25 cellular contexts compared by ENCODE assay signal in the genomic region with DNA sequence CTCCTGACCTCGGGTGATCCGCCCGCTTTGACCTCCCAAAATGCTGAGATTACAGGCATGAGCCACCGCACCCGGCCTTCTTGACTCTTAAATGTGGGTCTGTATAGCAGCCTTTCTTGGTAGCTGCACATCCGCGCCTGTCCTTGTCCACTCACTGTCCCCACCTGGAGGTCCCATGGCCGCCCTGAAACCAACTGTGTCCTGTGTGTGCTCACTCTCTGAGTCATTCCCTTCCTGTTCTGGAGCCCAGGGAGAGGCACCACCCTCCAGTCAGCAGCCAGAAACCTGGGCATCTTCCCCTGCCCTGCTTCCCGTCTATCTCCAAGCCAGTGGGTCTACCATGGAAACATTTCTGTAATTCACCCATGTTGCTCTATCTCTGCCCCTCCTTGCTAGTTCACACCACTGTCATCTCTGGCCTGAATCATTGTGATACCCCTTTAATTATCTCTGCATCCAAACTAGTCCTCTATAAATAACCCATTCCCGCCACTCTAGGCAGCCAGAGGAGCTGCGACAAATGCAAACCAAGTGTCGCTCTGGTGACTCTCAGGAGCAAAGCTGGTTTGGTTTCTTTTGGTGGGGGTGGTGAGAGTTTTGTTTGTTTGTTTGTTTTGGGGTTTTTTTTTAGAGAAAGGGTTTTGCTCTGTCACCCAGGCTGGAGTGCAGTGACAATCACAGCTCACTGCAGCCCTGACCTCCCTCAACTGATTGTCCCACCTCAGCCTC. TPM values are rescaled to one million over a fixed set of nuclear protein-coding genes. Genes with fewer than 3 reads are reported as not detected.
DNase-seq lines count a peak whose midpoint lies in the region; ATAC-seq and TF ChIP-seq lines count a peak whose summit lies in the region.
"Had no signal": no experiment of that assay in that cellular context is flagged by ENCODE, and none has a peak within 500 bp of the region (broad histone marks: within the 10 kb centered on the region; RNA-seq: fewer than 3 reads in every experiment).

No MANE protein-coding gene starts in this region.

- H3K27ac ChIP-seq in RWPE2 (ENCODE audit: poor library complexity, severe bottlenecking): no peak overlapping the region
- H3K27ac ChIP-seq in GM23338 (ENCODE audit: low read depth): no peak overlapping the region
- H3K27ac ChIP-seq: gastrocnemius medialis, lower lobe of right lung, neural progenitor cell had no signal

- H3K9me3 Mint-ChIP-seq in activated naive CD8-positive, alpha-beta T cell treated with anti-CD3 and anti-CD28 coated beads, Interleukin-2, amount 50 U/mL, for 24 hours: peaks cover 27% of the 10 kb centered on the region
- peaks cover 27% of the 10 kb centered on the region for H3K9me3 Mint-ChIP-seq in activated naive CD8-positive, alpha-beta T cell treated with anti-CD3 and anti-CD28 coated beads for 36 hours
- peaks cover 15% of the 10 kb centered on the region for H3K9me3 Mint-ChIP-seq in type B pancreatic cell
- H3K9me3 Mint-ChIP-seq in GM23338: peaks cover 17% of the 10 kb centered on the region
- H3K9me3 Mint-ChIP-seq: effector memory CD8-positive, alpha-beta T cell had no signal

- H3K36me3 ChIP-seq in RWPE2 (ENCODE audit: low read depth) (no peaks in the 10 kb centered on the region), GM23338 (ENCODE audit: insufficient read depth) (no peaks in the 10 kb centered on the region; the same call in 1 of the 2 replicates)
- H3K36me3 ChIP-seq: gastrocnemius medialis, lower lobe of right lung, neural progenitor cell had no signal

- no peaks in the 10 kb centered on the region for H3K79me2 ChIP-seq in GM23338 (replicated peaks; ENCODE audit: insufficient read depth)

- peak overlapping the region; percentile 33 for H3K27ac Mint-ChIP-seq in activated naive CD8-positive, alpha-beta T cell treated with anti-CD3 and anti-CD28 coated beads, Interleukin-2, amount 50 U/mL, for 24 hours
- H3K27ac Mint-ChIP-seq in activated naive CD8-positive, alpha-beta T cell treated with anti-CD3 and anti-CD28 coated beads for 36 hours: no peak overlapping the region
- peak overlapping the region; percentile 90 for H3K27ac Mint-ChIP-seq in type B pancreatic cell
- H3K27ac Mint-ChIP-seq in GM23338: no peak overlapping the region
- H3K27ac Mint-ChIP-seq: CD8-positive, alpha-beta T cell; H9; neural progenitor cell; T-helper 2 cell treated with Interferon-gamma antibody and Interleukin-4, amounts not matched to agents 5 μg/mL and 100 μg/mL, for 36 hours had no signal

- H4K20me1 ChIP-seq in GM23338 (replicated peaks; ENCODE audit: insufficient read depth): no peaks in the 10 kb centered on the region

- H3K4me1 Mint-ChIP-seq in activated naive CD8-positive, alpha-beta T cell treated with anti-CD3 and anti-CD28 coated beads, Interleukin-2, amount 50 U/mL, for 24 hours: peaks cover 3% of the 10 kb centered on the region
- H3K4me1 Mint-ChIP-seq in activated naive CD8-positive, alpha-beta T cell treated with anti-CD3 and anti-CD28 coated beads for 36 hours: peaks cover 11% of the 10 kb centered on the region
- H3K4me1 Mint-ChIP-seq in type B pancreatic cell (ENCODE audit: unreplicated experiment): peaks cover 7% of the 10 kb centered on the region
- peaks cover 9% of the 10 kb centered on the region for H3K4me1 Mint-ChIP-seq in GM23338
- H3K4me1 Mint-ChIP-seq: neural progenitor cell had no signal

- TF ChIP-seq CTCF in RWPE2 (IDR thresholded peaks at IDR 0.05; ENCODE audit: poor library complexity, severe bottlenecking): no peak
- TF ChIP-seq CTCF in type B pancreatic cell (conservative IDR thresholded peaks at IDR 0.05): no peak
- no peak for TF ChIP-seq CTCF in GM23338 (conservative IDR thresholded peaks at IDR 0.05; ENCODE audit: low read depth in 2 of 2)

- H3K9me3 ChIP-seq in RWPE2 (ENCODE audit: severe bottlenecking): peaks cover 8% of the 10 kb centered on the region
- H3K9me3 ChIP-seq: gastrocnemius medialis had no signal

- no peaks in the 10 kb centered on the region for H3F3A ChIP-seq in GM23338 (replicated peaks; ENCODE audit: low read depth)

- H3K4me3 ChIP-seq in RWPE2 (ENCODE audit: severe bottlenecking): no peak overlapping the region
- H3K4me3 ChIP-seq in GM23338: no peak overlapping the region
- H3K4me3 ChIP-seq: lower lobe of right lung, neural progenitor cell had no signal

- H3K4me1 ChIP-seq in RWPE2 (ENCODE audit: insufficient read depth, poor library complexity, severe bottlenecking) (no peaks in the 10 kb centered on the region), GM23338 (ENCODE audit: insufficient read depth) (0 out of 2 replicates have a peak, but pooled peaks cover 10% of the 10 kb centered on the region)

- no peak overlapping the region for H3K4me2 ChIP-seq in GM23338
- H3K4me2 ChIP-seq: neural progenitor cell had no signal

- no peaks in the 10 kb centered on the region for H3K27me3 ChIP-seq in RWPE2 (ENCODE audit: insufficient read depth, poor library complexity, severe bottlenecking)
- H3K27me3 ChIP-seq in GM23338 (ENCODE audit: insufficient read depth): no peaks in the 10 kb centered on the region
- H3K27me3 ChIP-seq: gastrocnemius medialis, neural progenitor cell, tibial artery had no signal

- H3K9me2 ChIP-seq in GM23338 (ENCODE audit: insufficient read depth): no peaks in the 10 kb centered on the region

- no peak for ATAC-seq in activated naive CD8-positive, alpha-beta T cell treated with anti-CD3 and anti-CD28 coated beads, Interleukin-2, amount 50 U/mL, for 24 hours
- ATAC-seq in RWPE2 (ENCODE audit: low read depth) (0 out of 3 replicates have a peak, but pooled peaks have one; percentile 26), HG02642 (IDR thresholded peaks at IDR 0.05; ENCODE audit: poor library complexity, unreplicated experiment) (no peak), GM23338 (no peak), GM21390 (IDR thresholded peaks at IDR 0.05; ENCODE audit: unreplicated experiment) (no peak)
- ATAC-seq: CD8-positive, alpha-beta T cell; effector memory CD8-positive, alpha-beta T cell; gastrocnemius medialis; lower lobe of right lung had no signal

- no peak overlapping the region for H3K4me3 Mint-ChIP-seq in activated naive CD8-positive, alpha-beta T cell treated with anti-CD3 and anti-CD28 coated beads, Interleukin-2, amount 50 U/mL, for 24 hours
- no peak overlapping the region for H3K4me3 Mint-ChIP-seq in activated naive CD8-positive, alpha-beta T cell treated with anti-CD3 and anti-CD28 coated beads for 36 hours
- no peak overlapping the region for H3K4me3 Mint-ChIP-seq in type B pancreatic cell
- H3K4me3 Mint-ChIP-seq in GM23338: no peak overlapping the region
- H3K4me3 Mint-ChIP-seq: CD8-positive, alpha-beta T cell; effector memory CD8-positive, alpha-beta T cell; neural progenitor cell; T-helper 2 cell treated with Interferon-gamma antibody and Interleukin-4, amounts not matched to agents 5 μg/mL and 100 μg/mL, for 36 hours had no signal

- H2AFZ ChIP-seq in GM23338: no peak overlapping the region
- H2AFZ ChIP-seq: neural progenitor cell had no signal

- H3K36me3 Mint-ChIP-seq in activated naive CD8-positive, alpha-beta T cell treated with anti-CD3 and anti-CD28 coated beads, Interleukin-2, amount 50 U/mL, for 24 hours (ENCODE audit: low read depth): no peaks in the 10 kb centered on the region
- H3K36me3 Mint-ChIP-seq in activated naive CD8-positive, alpha-beta T cell treated with anti-CD3 and anti-CD28 coated beads for 36 hours: peaks cover 17% of the 10 kb centered on the region
- peaks cover 9% of the 10 kb centered on the region for H3K36me3 Mint-ChIP-seq in type B pancreatic cell
- H3K36me3 Mint-ChIP-seq in GM23338 (ENCODE audit: low read depth): peaks cover 4% of the 10 kb centered on the region; the same call in 2 of the 3 replicates
- H3K36me3 Mint-ChIP-seq: CD8-positive, alpha-beta T cell had no signal

- peaks cover 7% of the 10 kb centered on the region for H3K27me3 Mint-ChIP-seq in activated naive CD8-positive, alpha-beta T cell treated with anti-CD3 and anti-CD28 coated beads, Interleukin-2, amount 50 U/mL, for 24 hours
- H3K27me3 Mint-ChIP-seq in activated naive CD8-positive, alpha-beta T cell treated with anti-CD3 and anti-CD28 coated beads for 36 hours: peaks cover 14% of the 10 kb centered on the region
- H3K27me3 Mint-ChIP-seq in type B pancreatic cell (no peaks in the 10 kb centered on the region), GM23338 (ENCODE audit: insufficient read depth, low read depth, poor library complexity) (peaks cover 4% of the 10 kb centered on the region)

- no peak for DNase-seq in activated naive CD8-positive, alpha-beta T cell treated with anti-CD3 and anti-CD28 coated beads, Interleukin-2, amount 50 U/mL, for 24 hours
- no peak for DNase-seq in activated naive CD8-positive, alpha-beta T cell treated with anti-CD3 and anti-CD28 coated beads for 36 hours
- DNase-seq in RWPE2 (ENCODE audit: low spot score) (no peak), kidney tubule cell (ENCODE audit: low spot score) (peak; percentile 45), type B pancreatic cell (ENCODE audit: extremely low spot score, unreplicated experiment) (no peak), GM23338 (ENCODE audit: low spot score) (no peak)
- DNase-seq: ACHN; activated CD4-positive, alpha-beta T cell treated with anti-CD3 and anti-CD28 coated beads for 1 hour; activated CD8-positive, alpha-beta memory T cell treated with anti-CD3 and anti-CD28 coated beads, Interleukin-2, amount 50 U/mL, for 4 hours; activated naive CD4-positive, alpha-beta T cell treated with anti-CD3 and anti-CD28 coated beads, Interleukin-2, amount 50 U/mL, for 16 hours; CD8-positive, alpha-beta T cell; effector memory CD8-positive, alpha-beta T cell; gastrocnemius medialis; H9; KG1; lower lobe of right lung; NK-92 treated with Interleukin-12 subunit alpha and Interleukin-12 subunit beta, amount 100 ng/mL, for 24 hours; right cardiac atrium; Right ventricle myocardium superior; stimulated activated CD4-positive, alpha-beta T cell treated with anti-CD3 and anti-CD28 coated beads, Interleukin-2, amount 100 ng/mL, for 48 hours; tibial artery had no signal

TF ChIP-seq in GM23338, 12 proteins besides CTCF, POLR2A, EP300 and RAD21 (continues in another document):
- TF ChIP-seq EZH2 (IDR thresholded peaks at IDR 0.05; ENCODE audit: low read depth, unreplicated experiment): no peak
- no peak for TF ChIP-seq ZNF114 (CRISPR knock-in tag; IDR thresholded peaks at IDR 0.05)
- TF ChIP-seq NANOG (IDR thresholded peaks at IDR 0.05; ENCODE audit: borderline replicate concordance): no peak

RNA-seq across cellular contexts. Expression of a gene that starts 28.7 kb away (rescaled TPM):
- 10 to 100 TPM; 28.1 to 29.4 TPM for total RNA-seq in activated naive CD8-positive, alpha-beta T cell treated with anti-CD3 and anti-CD28 coated beads for 36 hours
- 17.0 and 31.2 TPM in 2 replicates for total RNA-seq in type B pancreatic cell (ENCODE audit: low replicate concordance)
- 5.6 and 8.4 TPM in 2 replicates for total RNA-seq in GM23338 (2014; rRNA removed; shearing (Covaris generic))
- 2.5 and 2.8 TPM in 2 replicates for polyA plus RNA-seq in GM23338 (2016; fragmentation: Nextera tagmentation; extraction: Ambion mirVana)

Comparison
In these comparisons a context has a peak if more than half of its experiments do, and no peak if none do; other contexts are left out.
1. H3K27ac Mint-ChIP-seq: peak in activated naive CD8-positive, alpha-beta T cell treated with anti-CD3 and anti-CD28 coated beads, Interleukin-2, amount 50 U/mL, for 24 hours (single experiment) and type B pancreatic cell (single experiment); none in activated naive CD8-positive, alpha-beta T cell treated with anti-CD3 and anti-CD28 coated beads for 36 hours (single experiment) and GM23338 (single experiment).